Comparison of ENCODE assay signal across 2 cellular contexts in genomic region chr12:51589557-51590176, GRCh38.
TF ChIP-seq lines count a peak whose summit lies in the region.

No MANE protein-coding gene starts in this region.

TF ChIP-seq in GM12878, 131 proteins besides CTCF, POLR2A, EP300 and RAD21 (continued from another document):
- no peak for TF ChIP-seq MLLT1 (IDR thresholded peaks at IDR 0.05)
- no peak for TF ChIP-seq HCFC1 (IDR thresholded peaks at IDR 0.05; ENCODE audit: low read length)
- no peak for TF ChIP-seq KDM1A (IDR thresholded peaks at IDR 0.05; ENCODE audit: borderline replicate concordance)
- no peak for TF ChIP-seq TCF7 (IDR thresholded peaks at IDR 0.05; ENCODE audit: borderline replicate concordance)
- TF ChIP-seq SMARCA5 (IDR thresholded peaks at IDR 0.05) = no peak
- TF ChIP-seq NRF1 (conservative IDR thresholded peaks at IDR 0.05; ENCODE audit: low read depth, low read length) = no peak
- TF ChIP-seq NFIC (IDR thresholded peaks at IDR 0.05; ENCODE audit: low read depth, low read length) = no peak
- TF ChIP-seq BCLAF1 (IDR thresholded peaks at IDR 0.05) = no peak
- no peak for TF ChIP-seq BHLHE40 (IDR thresholded peaks at IDR 0.05; ENCODE audit: borderline replicate concordance in 1 of 2, low read depth in 2 of 2, low read length in 1 of 2)

TF ChIP-seq in neural cell, 6 proteins besides CTCF, POLR2A, EP300 and RAD21 (continued from another document):
- TF ChIP-seq MXI1 (conservative IDR thresholded peaks at IDR 0.05; ENCODE audit: poor library complexity, severe bottlenecking) (no peak), REST (IDR thresholded peaks at IDR 0.05; ENCODE audit: borderline replicate concordance) (no peak)
